2 cellular contexts compared by ENCODE assay signal in the genomic region with DNA sequence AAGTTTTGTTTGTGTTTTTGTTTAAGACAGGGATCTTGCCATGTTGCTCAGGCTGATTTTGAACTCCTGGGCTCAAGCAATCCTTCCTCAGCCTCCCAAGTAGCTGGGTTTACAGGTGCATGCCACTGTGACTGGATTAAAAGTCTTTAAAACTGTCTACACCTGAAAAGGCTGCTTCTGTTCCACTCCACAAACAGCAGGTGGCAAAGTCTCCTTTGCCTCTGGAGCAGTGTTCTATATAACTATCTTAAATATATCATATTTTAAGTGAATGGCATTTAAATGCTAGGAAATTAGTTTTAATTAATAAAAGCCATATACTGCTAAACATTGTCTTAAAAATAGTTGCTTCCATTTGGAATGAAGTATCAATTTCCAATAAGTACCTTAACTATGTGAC.
TF ChIP-seq lines count a peak whose summit lies in the region.

No MANE protein-coding gene starts in this region.

TF ChIP-seq in liver, 16 proteins besides CTCF, POLR2A, EP300 and RAD21 (continued from another document):
- TF ChIP-seq, protein P1, sequence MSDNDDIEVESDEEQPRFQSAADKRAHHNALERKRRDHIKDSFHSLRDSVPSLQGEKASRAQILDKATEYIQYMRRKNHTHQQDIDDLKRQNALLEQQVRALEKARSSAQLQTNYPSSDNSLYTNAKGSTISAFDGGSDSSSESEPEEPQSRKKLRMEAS (IDR thresholded peaks at IDR 0.05) = no peak
- TF ChIP-seq YY1 (IDR thresholded peaks at IDR 0.05) = no peak
- TF ChIP-seq, protein P2, sequence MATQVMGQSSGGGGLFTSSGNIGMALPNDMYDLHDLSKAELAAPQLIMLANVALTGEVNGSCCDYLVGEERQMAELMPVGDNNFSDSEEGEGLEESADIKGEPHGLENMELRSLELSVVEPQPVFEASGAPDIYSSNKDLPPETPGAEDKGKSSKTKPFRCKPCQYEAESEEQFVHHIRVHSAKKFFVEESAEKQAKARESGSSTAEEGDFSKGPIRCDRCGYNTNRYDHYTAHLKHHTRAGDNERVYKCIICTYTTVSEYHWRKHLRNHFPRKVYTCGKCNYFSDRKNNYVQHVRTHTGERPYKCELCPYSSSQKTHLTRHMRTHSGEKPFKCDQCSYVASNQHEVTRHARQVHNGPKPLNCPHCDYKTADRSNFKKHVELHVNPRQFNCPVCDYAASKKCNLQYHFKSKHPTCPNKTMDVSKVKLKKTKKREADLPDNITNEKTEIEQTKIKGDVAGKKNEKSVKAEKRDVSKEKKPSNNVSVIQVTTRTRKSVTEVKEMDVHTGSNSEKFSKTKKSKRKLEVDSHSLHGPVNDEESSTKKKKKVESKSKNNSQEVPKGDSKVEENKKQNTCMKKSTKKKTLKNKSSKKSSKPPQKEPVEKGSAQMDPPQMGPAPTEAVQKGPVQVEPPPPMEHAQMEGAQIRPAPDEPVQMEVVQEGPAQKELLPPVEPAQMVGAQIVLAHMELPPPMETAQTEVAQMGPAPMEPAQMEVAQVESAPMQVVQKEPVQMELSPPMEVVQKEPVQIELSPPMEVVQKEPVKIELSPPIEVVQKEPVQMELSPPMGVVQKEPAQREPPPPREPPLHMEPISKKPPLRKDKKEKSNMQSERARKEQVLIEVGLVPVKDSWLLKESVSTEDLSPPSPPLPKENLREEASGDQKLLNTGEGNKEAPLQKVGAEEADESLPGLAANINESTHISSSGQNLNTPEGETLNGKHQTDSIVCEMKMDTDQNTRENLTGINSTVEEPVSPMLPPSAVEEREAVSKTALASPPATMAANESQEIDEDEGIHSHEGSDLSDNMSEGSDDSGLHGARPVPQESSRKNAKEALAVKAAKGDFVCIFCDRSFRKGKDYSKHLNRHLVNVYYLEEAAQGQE (IDR thresholded peaks at IDR 0.05) = no peak
- no peak for TF ChIP-seq TAF1 (conservative IDR thresholded peaks at IDR 0.05)
- TF ChIP-seq GABPA (IDR thresholded peaks at IDR 0.05 in 1 of 2, conservative IDR thresholded peaks at IDR 0.05 in 1 of 2) = no peak
- no peak for TF ChIP-seq NR2F2 (IDR thresholded peaks at IDR 0.05)
- TF ChIP-seq FOXA1 (IDR thresholded peaks at IDR 0.05) = no peak
- no peak for TF ChIP-seq HNF4A (conservative IDR thresholded peaks at IDR 0.05)
- no peak for TF ChIP-seq HNF4G (IDR thresholded peaks at IDR 0.05)
- TF ChIP-seq RXRA (IDR thresholded peaks at IDR 0.05) = no peak
- TF ChIP-seq, protein P3, sequence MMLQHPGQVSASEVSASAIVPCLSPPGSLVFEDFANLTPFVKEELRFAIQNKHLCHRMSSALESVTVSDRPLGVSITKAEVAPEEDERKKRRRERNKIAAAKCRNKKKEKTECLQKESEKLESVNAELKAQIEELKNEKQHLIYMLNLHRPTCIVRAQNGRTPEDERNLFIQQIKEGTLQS (IDR thresholded peaks at IDR 0.05) = no peak

TF ChIP-seq in HepG2, 621 proteins besides CTCF, POLR2A, EP300 and RAD21 (continued from another document):
- TF ChIP-seq, protein P4, sequence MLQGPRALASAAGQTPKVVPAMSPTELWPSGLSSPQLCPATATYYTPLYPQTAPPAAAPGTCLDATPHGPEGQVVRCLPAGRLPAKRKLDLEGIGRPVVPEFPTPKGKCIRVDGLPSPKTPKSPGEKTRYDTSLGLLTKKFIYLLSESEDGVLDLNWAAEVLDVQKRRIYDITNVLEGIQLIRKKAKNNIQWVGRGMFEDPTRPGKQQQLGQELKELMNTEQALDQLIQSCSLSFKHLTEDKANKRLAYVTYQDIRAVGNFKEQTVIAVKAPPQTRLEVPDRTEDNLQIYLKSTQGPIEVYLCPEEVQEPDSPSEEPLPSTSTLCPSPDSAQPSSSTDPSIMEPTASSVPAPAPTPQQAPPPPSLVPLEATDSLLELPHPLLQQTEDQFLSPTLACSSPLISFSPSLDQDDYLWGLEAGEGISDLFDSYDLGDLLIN (CRISPR knock-in tag; IDR thresholded peaks at IDR 0.05; ENCODE audit: borderline replicate concordance) = no peak
- TF ChIP-seq JARID2 (CRISPR knock-in tag; IDR thresholded peaks at IDR 0.05; ENCODE audit: insufficient replicate concordance) = no peak
- no peak for TF ChIP-seq ZBTB21 (CRISPR knock-in tag; IDR thresholded peaks at IDR 0.05)
